ENCODE assay signal across 18 cellular contexts in genomic region chr3:32883817-32884216, GRCh38.
A peak's percentile ranks its signal among the peaks of the same experiment; 100 is the strongest.
DNase-seq lines count a peak whose midpoint lies in the region; TF ChIP-seq lines count a peak whose summit lies in the region.
"Had no signal": no experiment of that assay in that cellular context is flagged by ENCODE, and none has a peak within 500 bp of the region (broad histone marks: within the 10 kb centered on the region; RNA-seq: fewer than 3 reads in every experiment).

No MANE protein-coding gene starts in this region.

- H3K9ac ChIP-seq in H9 (ENCODE audit: extremely low read depth, insufficient read length, low read length) (no peak overlapping the region), mesendoderm (ENCODE audit: low read length) (no peak overlapping the region)

- H3K27me3 Mint-ChIP-seq in H9 (ENCODE audit: low read depth) = peaks cover 1% of the 10 kb centered on the region

- H3K56ac ChIP-seq in H9 (ENCODE audit: insufficient read length, low read depth, low read length) = no peak overlapping the region
- peak overlapping the region; percentile 19 for H3K56ac ChIP-seq in mesendoderm (ENCODE audit: low read length)

- H3K4me3 Mint-ChIP-seq in H9 = no peak overlapping the region

- H3K36me3 ChIP-seq in mesendoderm (ENCODE audit: control insufficient read depth, insufficient read depth, low read length) (peaks cover 23% of the 10 kb centered on the region), vagina (no peaks in the 10 kb centered on the region), brain microvascular endothelial cell (replicated peaks) (no peaks in the 10 kb centered on the region)
- H3K36me3 ChIP-seq: BE2C, SJCRH30 had no signal

- H3K14ac ChIP-seq in H9 (ENCODE audit: insufficient read depth, low read length) = no peak overlapping the region

- H3K4me2 ChIP-seq in H9 (ENCODE audit: insufficient read depth, insufficient read length, low read length) = no peak overlapping the region
- no peak overlapping the region for H3K4me2 ChIP-seq in mesendoderm (ENCODE audit: low read length)

- H2BK120ac ChIP-seq in H9 (ENCODE audit: low read depth, low read length, poor library complexity, severe bottlenecking) = no peak overlapping the region
- H2BK120ac ChIP-seq in mesendoderm (ENCODE audit: low read depth, low read length) = no peak overlapping the region

- H2BK20ac ChIP-seq in H9 (ENCODE audit: low read depth, low read length, poor library complexity, severe bottlenecking) = no peak overlapping the region

- H3K79me2 ChIP-seq in H9 (ENCODE audit: insufficient read depth, low read length) (peaks cover 63% of the 10 kb centered on the region; the same call in 1 of the 2 replicates), mesendoderm (ENCODE audit: control insufficient read depth, insufficient read depth, low read length) (peaks cover 69% of the 10 kb centered on the region)

- peaks cover 57 to 87% (median 86%) of the 10 kb centered on the region in 3 experiments for H3K36me3 Mint-ChIP-seq in H9 (ENCODE audit: insufficient read depth in 1 of 3, low read depth in 3 of 3)

- H3K79me1 ChIP-seq in H9 (ENCODE audit: insufficient read depth, low read depth, low read length, poor library complexity, severe bottlenecking) (peaks cover 12% of the 10 kb centered on the region), mesendoderm (ENCODE audit: low read length) (peaks cover 44% of the 10 kb centered on the region)

- no peaks in the 10 kb centered on the region for H3K23me2 ChIP-seq in H9 (ENCODE audit: insufficient read length, low read depth, low read length, poor library complexity, severe bottlenecking)

- H3K23ac ChIP-seq in H9 (ENCODE audit: insufficient read length, low read depth, low read length) = no peak overlapping the region
- no peak overlapping the region for H3K23ac ChIP-seq in mesendoderm (ENCODE audit: low read length)

- no peaks in the 10 kb centered on the region for H4K20me1 ChIP-seq in H9 (ENCODE audit: control insufficient read depth, insufficient read depth, insufficient read length)

- no peak overlapping the region for H2BK12ac ChIP-seq in H9 (ENCODE audit: insufficient read length, low read depth, low read length)

- no peak overlapping the region for H2BK5ac ChIP-seq in H9 (ENCODE audit: insufficient read length, low read length)
- H2BK5ac ChIP-seq in mesendoderm (ENCODE audit: low read length) = no peak overlapping the region

- H3K9me3 ChIP-seq in H9 (ENCODE audit: control insufficient read depth, low read depth, low read length) (no peaks in the 10 kb centered on the region), vagina (no peaks in the 10 kb centered on the region)
- H3K9me3 ChIP-seq: BE2C, SJCRH30 had no signal

- H4K8ac ChIP-seq in H9 (replicated peaks; ENCODE audit: insufficient read length, low read depth, low read length) (no peak overlapping the region), mesendoderm (ENCODE audit: low read depth, low read length) (no peak overlapping the region)

- H4K91ac ChIP-seq in H9 (ENCODE audit: insufficient read length, low read depth, low read length) = no peak overlapping the region

- peaks cover 74 to 79% of the 10 kb centered on the region in 2 experiments for H3K4me1 Mint-ChIP-seq in H9

- H2AFZ ChIP-seq in H9 (ENCODE audit: low read length) = no peak overlapping the region

- H3K9me3 Mint-ChIP-seq in H9 = no peaks in the 10 kb centered on the region

- TF ChIP-seq POLR2A in vagina (IDR thresholded peaks at IDR 0.05) = no peak

- no peak overlapping the region for H2BK15ac ChIP-seq in H9 (ENCODE audit: low read depth, low read length)
- no peak overlapping the region for H2BK15ac ChIP-seq in mesendoderm (replicated peaks; ENCODE audit: low read depth)

- no peaks in the 10 kb centered on the region; the same call in 1 of the 2 replicates for H3K4me1 ChIP-seq in H9 (ENCODE audit: insufficient read depth, low read length)
- no peaks in the 10 kb centered on the region for H3K4me1 ChIP-seq in mesendoderm (ENCODE audit: control insufficient read depth, low read depth, low read length)
- H3K4me1 ChIP-seq in vagina = no peaks in the 10 kb centered on the region
- H3K4me1 ChIP-seq: BE2C, SJCRH30 had no signal

- TF ChIP-seq CTCF in H9 (conservative IDR thresholded peaks at IDR 0.05) (no peak), VCaP (conservative IDR thresholded peaks at IDR 0.05) (no peak), vagina (IDR thresholded peaks at IDR 0.05) (no peak), brain microvascular endothelial cell (IDR thresholded peaks at IDR 0.05; ENCODE audit: low read depth, low read length, missing control alignments) (no peak)

- intact Hi-C loops in vagina (cut with DNase I) = no loop called here

- H3K27ac ChIP-seq in H9 (ENCODE audit: insufficient read length, low read depth, low read length) (no peak overlapping the region), VCaP (peak overlapping the region; percentile 29; the same call in 1 of the 2 replicates), mesendoderm (ENCODE audit: low read depth, low read length) (no peak overlapping the region), vagina (no peak overlapping the region), brain microvascular endothelial cell (no peak overlapping the region)
- H3K27ac ChIP-seq: SJCRH30 had no signal

- no peaks in the 10 kb centered on the region for H3K27me3 ChIP-seq in H9 (ENCODE audit: insufficient read depth, low read length)
- H3K27me3 ChIP-seq in mesendoderm (ENCODE audit: insufficient read depth, low read length, poor library complexity) = no peaks in the 10 kb centered on the region
- no peaks in the 10 kb centered on the region for H3K27me3 ChIP-seq in vagina
- no peaks in the 10 kb centered on the region for H3K27me3 ChIP-seq in brain microvascular endothelial cell (replicated peaks)
- H3K27me3 ChIP-seq: BE2C, SJCRH30 had no signal

- in situ Hi-C loops in brain microvascular endothelial cell (cut with HindIII; ENCODE audit: low pct_ligation_motif_present, low sequenced_read_pairs) = no loop called here

- H3K18ac ChIP-seq in H9 (ENCODE audit: insufficient read length, low read depth, low read length) = no peak overlapping the region
- no peak overlapping the region for H3K18ac ChIP-seq in mesendoderm (ENCODE audit: low read length)

- H3K4me3 ChIP-seq in GM08714 (ENCODE audit: low read length) = peak overlapping the region; percentile 22; the same call in 1 of the 2 replicates
- H3K4me3 ChIP-seq in mesendoderm (ENCODE audit: low read length) = no peak overlapping the region
- no peak overlapping the region for H3K4me3 ChIP-seq in vagina
- no peak overlapping the region for H3K4me3 ChIP-seq in brain microvascular endothelial cell (ENCODE audit: low read depth, low read length)
- H3K4me3 ChIP-seq: SJCRH30 had no signal

- H3T11ph ChIP-seq in H9 (ENCODE audit: low read length) = no peak overlapping the region

- H3K4ac ChIP-seq in H9 (ENCODE audit: low read depth, low read length) = no peak overlapping the region
- H3K4ac ChIP-seq in mesendoderm (ENCODE audit: low read depth, low read length) = no peak overlapping the region

- H4K5ac ChIP-seq in H9 (ENCODE audit: insufficient read length, low read depth, low read length) = no peak overlapping the region
- H4K5ac ChIP-seq in mesendoderm (ENCODE audit: low read length) = no peak overlapping the region

- peak overlapping the region in 2 of 3 experiments; percentile 81 to 86; a peak in 4 of 7 replicates for H3K27ac Mint-ChIP-seq in H9

- DNase-seq in H9 (no peak), mesendoderm (no peak), vagina (ENCODE audit: extremely low spot score in 2 of 2) (no peak), activated T-cell treated with anti-CD3 and anti-CD28 coated beads for 4 hours (no peak), brain microvascular endothelial cell (no peak)
- DNase-seq: BE2C, DMS79, NCI-H1092, NCI-H1436, NCI-H187 treated with DMSO at 0.1 percent for 48 hours, NCI-H2107, NCI-H345, NCI-H524, NCI-H82, OCI-M1, SJCRH30 had no signal

- no CpG with 5 or more reads among the region's 2 CpGs for WGBS in H9 (ENCODE audit: extremely low coverage, insufficient read length, low lambda C conversion rate)
- WGBS in mesendoderm (ENCODE audit: extremely low coverage, insufficient coverage, low lambda C conversion rate) = no CpG with 5 or more reads among the region's 2 CpGs

- H2AK5ac ChIP-seq in H9 (ENCODE audit: insufficient read length, low read length) = no peak overlapping the region
- no peak overlapping the region for H2AK5ac ChIP-seq in mesendoderm (ENCODE audit: low read length)
